In genomic region chr19:50427997-50428425, GRCh38 we compare ENCODE assay signal across 8 cellular contexts.
A peak's percentile ranks its signal among the peaks of the same experiment; 100 is the strongest.
DNase-seq lines count a peak whose midpoint lies in the region; ATAC-seq and TF ChIP-seq lines count a peak whose summit lies in the region.

No MANE protein-coding gene starts in this region.

- DNase-seq in C1 segment of cervical spinal cord (lab: John Stamatoyannopoulos, UW) (peak in 11 of 14 donors; percentile 12 to 76 (median 58)), MV-4-11 (lab: John Stamatoyannopoulos, UW) (peak; percentile 97), astrocyte of the hippocampus (ENCODE audit: low read depth, low spot score) (peak; percentile 86), hippocampal formation (lab: John Stamatoyannopoulos, UW) (peak; percentile 50 to 64), retinal pigment epithelial cell (ENCODE audit: low read depth) (peak; percentile 73), GOT3 (lab: John Stamatoyannopoulos, UW) (no peak)
- no peak for DNase-seq in activated CD8-positive, alpha-beta memory T cell treated with anti-CD3 and anti-CD28 coated beads, Interleukin-2, amount 50 U/mL, for 4 hours

- no peak for TF ChIP-seq CTCF in retinal pigment epithelial cell (conservative IDR thresholded peaks at IDR 0.05; ENCODE audit: low read depth, low read length)

- peak overlapping the region; percentile 30 for H3K4me3 ChIP-seq in retinal pigment epithelial cell (ENCODE audit: low read length)

- ATAC-seq in GM18517 (IDR thresholded peaks at IDR 0.05; ENCODE audit: unreplicated experiment) = no peak

Comparison
In these comparisons a context has a peak if more than half of its experiments do, and no peak if none do; other contexts are left out.
1. DNase-seq: peak in C1 segment of cervical spinal cord (11 of 14), MV-4-11 (single experiment), astrocyte of the hippocampus (single experiment), hippocampal formation (2 of 2) and retinal pigment epithelial cell (single experiment); none in activated CD8-positive, alpha-beta memory T cell treated with anti-CD3 and anti-CD28 coated beads, Interleukin-2, amount 50 U/mL, for 4 hours (single experiment) and GOT3 (single experiment).